In genomic region chr16:17412221-17412620, GRCh38 we compare ENCODE assay signal across 19 cellular contexts. TPM values are rescaled to one million over a fixed set of nuclear protein-coding genes. Genes with fewer than 3 reads are reported as not detected.
A peak's percentile ranks its signal among the peaks of the same experiment; 100 is the strongest.
DNase-seq lines count a peak whose midpoint lies in the region; ATAC-seq, FAIRE-seq and TF ChIP-seq lines count a peak whose summit lies in the region.
"Had no signal": no experiment of that assay in that cellular context is flagged by ENCODE, and none has a peak within 500 bp of the region (broad histone marks: within the 10 kb centered on the region; RNA-seq: fewer than 3 reads in every experiment).

No MANE protein-coding gene starts in this region.

- TF ChIP-seq EP300 in gastroesophageal sphincter (IDR thresholded peaks at IDR 0.05), result no peak

- no peak overlapping the region for H4K5ac ChIP-seq in H9 (ENCODE audit: insufficient read length, low read depth, low read length)

- H3K4me3 ChIP-seq in astrocyte (ENCODE audit: insufficient read depth, low read depth, low read length), result no peak overlapping the region
- H3K4me3 ChIP-seq in gastroesophageal sphincter, result no peak overlapping the region
- no peak overlapping the region for H3K4me3 ChIP-seq in smooth muscle cell
- H3K4me3 ChIP-seq: heart right ventricle had no signal

- no peak overlapping the region for H4K91ac ChIP-seq in H9 (ENCODE audit: insufficient read length, low read depth, low read length)

- no peak overlapping the region for H2BK5ac ChIP-seq in H9 (ENCODE audit: insufficient read length, low read length)

- no peak overlapping the region for H3K56ac ChIP-seq in H9 (ENCODE audit: insufficient read length, low read depth, low read length)

- peak overlapping the region; percentile 31; the same call in 1 of the 2 replicates for H3K14ac ChIP-seq in H9 (ENCODE audit: insufficient read depth, low read length)

- H3K79me2 ChIP-seq in H9 (ENCODE audit: insufficient read depth, low read length), result peaks cover 2% of the 10 kb centered on the region; the same call in 1 of the 2 replicates
- H3K79me2 ChIP-seq in astrocyte (ENCODE audit: insufficient read depth, low read length), result peaks cover 83% of the 10 kb centered on the region
- no peaks in the 10 kb centered on the region for H3K79me2 ChIP-seq in smooth muscle cell (ENCODE audit: low read depth)

- no peak overlapping the region for H3K27ac ChIP-seq in H9 (ENCODE audit: insufficient read length, low read depth, low read length)
- H3K27ac ChIP-seq in astrocyte (ENCODE audit: low read depth, low read length), result peak overlapping the region; percentile 27
- peak overlapping the region; percentile 65 to 92 (median 76) for H3K27ac ChIP-seq in gastroesophageal sphincter
- no peak overlapping the region for H3K27ac ChIP-seq in smooth muscle cell (ENCODE audit: low read depth)
- H3K27ac ChIP-seq: C4-2B, heart right ventricle, HL-60, neutrophil had no signal

- H3K36me3 ChIP-seq in astrocyte (ENCODE audit: insufficient read depth, low read length) (no peaks in the 10 kb centered on the region), gastroesophageal sphincter (no peaks in the 10 kb centered on the region), smooth muscle cell (ENCODE audit: low read depth) (no peaks in the 10 kb centered on the region)
- H3K36me3 ChIP-seq: heart right ventricle, neutrophil had no signal

- no peak overlapping the region; the same call in 1 of the 2 replicates for H3K4ac ChIP-seq in H9 (ENCODE audit: low read depth, low read length)

- no peak for DNase-seq in H9
- peak; percentile 82 for DNase-seq in astrocyte (ENCODE audit: low read depth)
- DNase-seq in smooth muscle cell (lab: John Stamatoyannopoulos, UW; ENCODE audit: unreplicated experiment), result no peak
- DNase-seq: heart right ventricle; KG1; NCI-H1417 treated with DMSO at 0.1 percent for 48 hours; NCI-H2227 treated with DMSO at 0.1 percent for 48 hours; stimulated activated CD4-positive, alpha-beta T cell treated with anti-CD3 and anti-CD28 coated beads, Interleukin-4, amount 100 ng/mL, for 4 hours; T-cell had no signal

- no peaks in the 10 kb centered on the region for H3K9me3 ChIP-seq in H9 (ENCODE audit: control insufficient read depth, low read depth, low read length)
- no peaks in the 10 kb centered on the region for H3K9me3 ChIP-seq in astrocyte (ENCODE audit: insufficient read depth, low read depth, low read length)
- H3K9me3 ChIP-seq in gastroesophageal sphincter, result no peaks in the 10 kb centered on the region
- no peaks in the 10 kb centered on the region for H3K9me3 ChIP-seq in smooth muscle cell (replicated peaks; ENCODE audit: low read depth)
- H3K9me3 ChIP-seq: neutrophil had no signal

- H4K8ac ChIP-seq in H9 (replicated peaks; ENCODE audit: insufficient read length, low read depth, low read length), result no peak overlapping the region

- H3K4me1 Mint-ChIP-seq in H9 (peaks cover 48 to 58% of the 10 kb centered on the region in 2 experiments), astrocyte (ENCODE audit: low read depth, unreplicated experiment) (peaks cover 15% of the 10 kb centered on the region)
- H3K4me1 Mint-ChIP-seq in stimulated activated memory B cell treated with anti-CD40 and anti-IgM and Interleukin-4, amounts not matched to agents 10 μg/mL and 1 μg/mL and 100 μg/mL, for 72 hours, result peaks cover 76% of the 10 kb centered on the region

- no peaks in the 10 kb centered on the region for H3K79me1 ChIP-seq in H9 (ENCODE audit: insufficient read depth, low read depth, low read length, poor library complexity, severe bottlenecking)

- peak overlapping the region; percentile 27 for H2BK120ac ChIP-seq in H9 (ENCODE audit: low read depth, low read length, poor library complexity, severe bottlenecking)

- peaks cover 3 to 18% (median 6%) of the 10 kb centered on the region in 3 experiments; a peak in 6 of 7 replicates for H3K36me3 Mint-ChIP-seq in H9 (ENCODE audit: insufficient read depth in 1 of 3, low read depth in 3 of 3)
- H3K36me3 Mint-ChIP-seq in astrocyte (ENCODE audit: low read depth, unreplicated experiment), result peaks cover 11% of the 10 kb centered on the region
- peaks cover 9% of the 10 kb centered on the region for H3K36me3 Mint-ChIP-seq in stimulated activated memory B cell treated with anti-CD40 and anti-IgM and Interleukin-4, amounts not matched to agents 10 μg/mL and 1 μg/mL and 100 μg/mL, for 72 hours

- H3K4me3 Mint-ChIP-seq in H9, result peak overlapping the region in 1 of 2 experiments; percentile 51; a peak in 2 of 5 replicates
- H3K4me3 Mint-ChIP-seq in astrocyte (ENCODE audit: unreplicated experiment), result no peak overlapping the region
- H3K4me3 Mint-ChIP-seq in stimulated activated memory B cell treated with anti-CD40 and anti-IgM and Interleukin-4, amounts not matched to agents 10 μg/mL and 1 μg/mL and 100 μg/mL, for 72 hours, result no peak overlapping the region
- H3K4me3 Mint-ChIP-seq: T-cell had no signal

- H2BK12ac ChIP-seq in H9 (ENCODE audit: insufficient read length, low read depth, low read length), result peak overlapping the region; percentile 77

- no peak overlapping the region for H2AK5ac ChIP-seq in H9 (ENCODE audit: insufficient read length, low read length)

- H3K27me3 ChIP-seq in H9 (ENCODE audit: insufficient read depth, low read length) (no peaks in the 10 kb centered on the region), astrocyte (ENCODE audit: insufficient read depth, low read length) (no peaks in the 10 kb centered on the region), gastroesophageal sphincter (no peaks in the 10 kb centered on the region), smooth muscle cell (ENCODE audit: low read depth) (no peaks in the 10 kb centered on the region)
- H3K27me3 ChIP-seq: heart right ventricle, neutrophil had no signal

- H3K27ac Mint-ChIP-seq in H9 (peak overlapping the region; percentile 76 to 98 (median 86); a peak in 6 of 7 replicates), astrocyte (ENCODE audit: unreplicated experiment) (no peak overlapping the region)
- H3K27ac Mint-ChIP-seq in stimulated activated memory B cell treated with anti-CD40 and anti-IgM and Interleukin-4, amounts not matched to agents 10 μg/mL and 1 μg/mL and 100 μg/mL, for 72 hours, result peak overlapping the region; percentile 24
- H3K27ac Mint-ChIP-seq: activated T-helper 2 cell treated with anti-CD3 and anti-CD28 coated beads, Interferon-gamma antibody, Interleukin-2, Interleukin-4, amounts not matched to agents 10 μg/mL and 5 μg/mL and 100 μg/mL, durations not matched to agents 14 hours and 24 hours and 36 hours; T-cell had no signal

- no peaks in the 10 kb centered on the region for H3K23me2 ChIP-seq in H9 (ENCODE audit: insufficient read length, low read depth, low read length, poor library complexity, severe bottlenecking)

- H3K4me2 ChIP-seq in H9 (ENCODE audit: insufficient read depth, insufficient read length, low read length) (no peak overlapping the region), astrocyte (ENCODE audit: low read length) (no peak overlapping the region), smooth muscle cell (no peak overlapping the region)

- H3K9ac ChIP-seq in H9 (ENCODE audit: extremely low read depth, insufficient read length, low read length), result no peak overlapping the region
- no peak overlapping the region for H3K9ac ChIP-seq in astrocyte (ENCODE audit: low read length)
- H3K9ac ChIP-seq in smooth muscle cell (ENCODE audit: low read depth), result no peak overlapping the region

- no peaks in the 10 kb centered on the region; the same call in 1 of the 2 replicates for H3K4me1 ChIP-seq in H9 (ENCODE audit: insufficient read depth, low read length)
- H3K4me1 ChIP-seq in astrocyte (ENCODE audit: insufficient read depth, low read length), result peaks cover 15% of the 10 kb centered on the region
- H3K4me1 ChIP-seq in gastroesophageal sphincter, result peaks cover 1 to 76% (median 20%) of the 10 kb centered on the region in 3 donors
- H3K4me1 ChIP-seq in smooth muscle cell (ENCODE audit: low read depth), result peaks cover 7% of the 10 kb centered on the region

- FAIRE-seq in astrocyte (lab: Jason Lieb, UNC), result no peak
- FAIRE-seq: colon, GM18507 had no signal

- TF ChIP-seq CTCF in H9 (conservative IDR thresholded peaks at IDR 0.05), result no peak
- TF ChIP-seq CTCF in astrocyte (IDR thresholded peaks at IDR 0.05; ENCODE audit: insufficient read depth, low read depth, low read length), result no peak
- TF ChIP-seq CTCF in gastroesophageal sphincter (IDR thresholded peaks at IDR 0.05), result no peak
- no peak for TF ChIP-seq CTCF in smooth muscle cell (IDR thresholded peaks at IDR 0.05; ENCODE audit: borderline replicate concordance, insufficient read depth, poor library complexity, severe bottlenecking)

- no peak overlapping the region for H2AFZ ChIP-seq in H9 (ENCODE audit: low read length)
- no peak overlapping the region for H2AFZ ChIP-seq in astrocyte (ENCODE audit: low read depth, low read length)
- H2AFZ ChIP-seq in smooth muscle cell (ENCODE audit: low read depth), result no peak overlapping the region

- TF ChIP-seq POLR2A in gastroesophageal sphincter (IDR thresholded peaks at IDR 0.05), result no peak

- H3K18ac ChIP-seq in H9 (ENCODE audit: insufficient read length, low read depth, low read length), result peak overlapping the region; percentile 89

- H3K23ac ChIP-seq in H9 (ENCODE audit: insufficient read length, low read depth, low read length), result no peak overlapping the region

- WGBS in H9 (ENCODE audit: extremely low coverage, insufficient read length, low lambda C conversion rate), result no CpG with 5 or more reads among the region's 7 CpGs
- WGBS in gastroesophageal sphincter (ENCODE audit: low coverage in 1 of 2), 2 donors, result 20 to 37% methylated on average over 1 to 6 of the region's 7 CpGs
- 68% methylated on average over 7 of the region's 7 CpGs for WGBS in smooth muscle cell (ENCODE audit: low lambda C conversion rate)

- H4K20me1 ChIP-seq in H9 (ENCODE audit: control insufficient read depth, insufficient read depth, insufficient read length) (no peaks in the 10 kb centered on the region), astrocyte (ENCODE audit: insufficient read depth, low read length) (peaks cover 89% of the 10 kb centered on the region), smooth muscle cell (ENCODE audit: low read depth) (peaks cover 59% of the 10 kb centered on the region)

- no peaks in the 10 kb centered on the region for H3K27me3 Mint-ChIP-seq in H9 (ENCODE audit: low read depth)
- H3K27me3 Mint-ChIP-seq in astrocyte (ENCODE audit: low read depth, unreplicated experiment), result no peaks in the 10 kb centered on the region
- H3K27me3 Mint-ChIP-seq in stimulated activated memory B cell treated with anti-CD40 and anti-IgM and Interleukin-4, amounts not matched to agents 10 μg/mL and 1 μg/mL and 100 μg/mL, for 72 hours, result no peaks in the 10 kb centered on the region
- H3K27me3 Mint-ChIP-seq: T-cell had no signal

- H3F3A ChIP-seq in smooth muscle cell (ENCODE audit: low read depth), result peaks cover 4% of the 10 kb centered on the region

- H3K9me3 Mint-ChIP-seq in H9 (peaks cover 2 to 4% of the 10 kb centered on the region in 2 experiments; a peak in 3 of 5 replicates), astrocyte (ENCODE audit: unreplicated experiment) (peaks cover 2% of the 10 kb centered on the region)
- no peaks in the 10 kb centered on the region for H3K9me3 Mint-ChIP-seq in stimulated activated memory B cell treated with anti-CD40 and anti-IgM and Interleukin-4, amounts not matched to agents 10 μg/mL and 1 μg/mL and 100 μg/mL, for 72 hours
- H3K9me3 Mint-ChIP-seq: activated T-helper 2 cell treated with anti-CD3 and anti-CD28 coated beads, Interferon-gamma antibody, Interleukin-2, Interleukin-4, amounts not matched to agents 10 μg/mL and 5 μg/mL and 100 μg/mL, durations not matched to agents 14 hours and 24 hours and 36 hours; T-cell had no signal

- H2BK20ac ChIP-seq in H9 (ENCODE audit: low read depth, low read length, poor library complexity, severe bottlenecking), result no peak overlapping the region

- H3T11ph ChIP-seq in H9 (ENCODE audit: low read length), result no peak overlapping the region

- no peak overlapping the region for H2BK15ac ChIP-seq in H9 (ENCODE audit: low read depth, low read length)

- ATAC-seq in gastroesophageal sphincter (no peak), GM21717 (IDR thresholded peaks at IDR 0.05; ENCODE audit: unreplicated experiment) (no peak), GM18861 (IDR thresholded peaks at IDR 0.05; ENCODE audit: unreplicated experiment) (no peak)
- no peak for ATAC-seq in stimulated activated memory B cell treated with anti-CD40 and anti-IgM and Interleukin-4, amounts not matched to agents 10 μg/mL and 1 μg/mL and 100 μg/mL, for 72 hours
- ATAC-seq: heart right ventricle, T-cell had no signal

RNA-seq across cellular contexts. Expression of gene XYLT1, which starts 58.5 kb away (rescaled TPM):
- 14.2 and 14.5 TPM in 2 replicates for total RNA-seq in H9 (2021)
- 22.9 and 28.5 TPM in 2 replicates for total RNA-seq in astrocyte
- 10 to 100 TPM; 19.1 to 51.6 (median 23.7) TPM for total RNA-seq in gastroesophageal sphincter
- 19.9 and 22.4 TPM in 2 replicates for total RNA-seq in smooth muscle cell
- polyA plus RNA-seq in smooth muscle cell, result 8.2 and 9.5 TPM in 2 replicates

Comparison
In these comparisons a context has a peak if more than half of its experiments do, and no peak if none do; other contexts are left out.
1. H3K27ac ChIP-seq: peak in astrocyte (single experiment) and gastroesophageal sphincter (4 of 4); none in H9 (single experiment) and smooth muscle cell (single experiment).